ENCODE assay signal across 1 cellular context in genomic region chr1:1777950-1778826, GRCh38.
A peak's percentile ranks its signal among the peaks of the same experiment; 100 is the strongest.
TF ChIP-seq lines count a peak whose summit lies in the region.

TSS of gene NADK (minus strand) at chr1:1778470. CDS start at chr1:1765406, 13,064 bp downstream.

TF ChIP-seq in HepG2, 621 proteins besides CTCF, POLR2A, EP300 and RAD21 (continued from another document and continues in another):
- no peak for TF ChIP-seq ZNF253 (CRISPR knock-in tag; IDR thresholded peaks at IDR 0.05; ENCODE audit: borderline replicate concordance)
- no peak for TF ChIP-seq KLF9 (CRISPR knock-in tag; IDR thresholded peaks at IDR 0.05; ENCODE audit: low read depth)
- TF ChIP-seq ZNF33B (CRISPR knock-in tag; IDR thresholded peaks at IDR 0.05), result no peak
- TF ChIP-seq ZNF766 (CRISPR knock-in tag; IDR thresholded peaks at IDR 0.05; ENCODE audit: borderline replicate concordance), result no peak; the same call in 1 of the 2 replicates
- no peak for TF ChIP-seq CEBPG (CRISPR knock-in tag; IDR thresholded peaks at IDR 0.05)
- TF ChIP-seq ZFP37 (CRISPR knock-in tag; IDR thresholded peaks at IDR 0.05; ENCODE audit: borderline replicate concordance), result no peak
- TF ChIP-seq ZNF543 (CRISPR knock-in tag; IDR thresholded peaks at IDR 0.05), result peak; percentile 58; the same call in 1 of the 2 replicates
- 0 out of 2 replicates have a peak, but pooled peaks have one; percentile 14 for TF ChIP-seq ZNF276 (CRISPR knock-in tag; IDR thresholded peaks at IDR 0.05; ENCODE audit: low read depth)
- no peak for TF ChIP-seq MAFG (CRISPR knock-in tag; IDR thresholded peaks at IDR 0.05)
- 0 out of 2 replicates have a peak, but pooled peaks have one; percentile 34 for TF ChIP-seq MEIS1 (CRISPR knock-in tag; IDR thresholded peaks at IDR 0.05; ENCODE audit: borderline replicate concordance)
- TF ChIP-seq FOXA1 (IDR thresholded peaks at IDR 0.05), result no peak
- no peak for TF ChIP-seq FOXA1 (CRISPR knock-in tag; IDR thresholded peaks at IDR 0.05)
- no peak for TF ChIP-seq LCORL (IDR thresholded peaks at IDR 0.05)
- TF ChIP-seq LCORL (CRISPR knock-in tag; IDR thresholded peaks at IDR 0.05), result no peak
- TF ChIP-seq ZNF503 (CRISPR knock-in tag; IDR thresholded peaks at IDR 0.05), result 0 out of 2 replicates have a peak, but pooled peaks have one; percentile 22
- TF ChIP-seq MAF1 (CRISPR knock-in tag; IDR thresholded peaks at IDR 0.05; ENCODE audit: borderline replicate concordance), result no peak
- peak; percentile 62; the same call in 1 of the 2 replicates for TF ChIP-seq HIVEP1 (CRISPR knock-in tag; IDR thresholded peaks at IDR 0.05)
- TF ChIP-seq KDM5A (IDR thresholded peaks at IDR 0.05; ENCODE audit: borderline replicate concordance, low read length), result no peak
- peak; percentile 60; the same call in 1 of the 2 replicates for TF ChIP-seq NR0B2 (CRISPR knock-in tag; IDR thresholded peaks at IDR 0.05)
- 0 out of 2 replicates have a peak, but pooled peaks have one; percentile 55 for TF ChIP-seq NKX3-1 (CRISPR knock-in tag; IDR thresholded peaks at IDR 0.05)
- TF ChIP-seq NRL (CRISPR knock-in tag; IDR thresholded peaks at IDR 0.05; ENCODE audit: borderline replicate concordance), result no peak
- TF ChIP-seq SIX4 (CRISPR knock-in tag; IDR thresholded peaks at IDR 0.05), result no peak
- TF ChIP-seq XBP1 (CRISPR knock-in tag; IDR thresholded peaks at IDR 0.05), result no peak; the same call in 1 of the 2 replicates
- TF ChIP-seq BRD4 (CRISPR knock-in tag; IDR thresholded peaks at IDR 0.05), result peak; percentile 50; the same call in 1 of the 2 replicates
- no peak for TF ChIP-seq ZNF619 (CRISPR knock-in tag; IDR thresholded peaks at IDR 0.05)
- no peak for TF ChIP-seq ZNF235 (CRISPR knock-in tag; IDR thresholded peaks at IDR 0.05; ENCODE audit: borderline replicate concordance)
- TF ChIP-seq RBM39 (IDR thresholded peaks at IDR 0.05; ENCODE audit: low read depth, low read length, poor library complexity, severe bottlenecking), result no peak
- TF ChIP-seq, protein P1, sequence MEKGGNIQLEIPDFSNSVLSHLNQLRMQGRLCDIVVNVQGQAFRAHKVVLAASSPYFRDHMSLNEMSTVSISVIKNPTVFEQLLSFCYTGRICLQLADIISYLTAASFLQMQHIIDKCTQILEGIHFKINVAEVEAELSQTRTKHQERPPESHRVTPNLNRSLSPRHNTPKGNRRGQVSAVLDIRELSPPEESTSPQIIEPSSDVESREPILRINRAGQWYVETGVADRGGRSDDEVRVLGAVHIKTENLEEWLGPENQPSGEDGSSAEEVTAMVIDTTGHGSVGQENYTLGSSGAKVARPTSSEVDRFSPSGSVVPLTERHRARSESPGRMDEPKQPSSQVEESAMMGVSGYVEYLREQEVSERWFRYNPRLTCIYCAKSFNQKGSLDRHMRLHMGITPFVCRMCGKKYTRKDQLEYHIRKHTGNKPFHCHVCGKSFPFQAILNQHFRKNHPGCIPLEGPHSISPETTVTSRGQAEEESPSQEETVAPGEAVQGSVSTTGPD (CRISPR knock-in tag; IDR thresholded peaks at IDR 0.05), result no peak
- 0 out of 2 replicates have a peak, but pooled peaks have one; percentile 16 for TF ChIP-seq NR2C2 (CRISPR knock-in tag; IDR thresholded peaks at IDR 0.05; ENCODE audit: borderline replicate concordance)
- TF ChIP-seq HMGXB3 (CRISPR knock-in tag; IDR thresholded peaks at IDR 0.05; ENCODE audit: borderline replicate concordance), result no peak
- TF ChIP-seq CBFB (CRISPR knock-in tag; IDR thresholded peaks at IDR 0.05), result no peak
- TF ChIP-seq ZBTB7A (CRISPR knock-in tag; IDR thresholded peaks at IDR 0.05), result no peak
- no peak for TF ChIP-seq RXRA (CRISPR knock-in tag; IDR thresholded peaks at IDR 0.05)
- TF ChIP-seq CBX5 (CRISPR knock-in tag; IDR thresholded peaks at IDR 0.05; ENCODE audit: borderline replicate concordance), result no peak
- peak; percentile 22 for TF ChIP-seq ZNF687 (CRISPR knock-in tag; IDR thresholded peaks at IDR 0.05)
- TF ChIP-seq AHR (CRISPR knock-in tag; IDR thresholded peaks at IDR 0.05), result peak; percentile 52; the same call in 1 of the 2 replicates
- TF ChIP-seq KMT2B (CRISPR knock-in tag; IDR thresholded peaks at IDR 0.05), result no peak
- TF ChIP-seq NR2F6 (IDR thresholded peaks at IDR 0.05), result no peak
- no peak for TF ChIP-seq NR2F6 (CRISPR knock-in tag; IDR thresholded peaks at IDR 0.05)
- no peak for TF ChIP-seq ZMYM3 (CRISPR knock-in tag; IDR thresholded peaks at IDR 0.05)
- no peak for TF ChIP-seq ZNF773 (CRISPR knock-in tag; IDR thresholded peaks at IDR 0.05; ENCODE audit: borderline replicate concordance)
- peak; percentile 12 for TF ChIP-seq XRCC5 (optimal IDR thresholded peaks at IDR 0.05; ENCODE audit: low read length)
- TF ChIP-seq ZNF431 (CRISPR knock-in tag; IDR thresholded peaks at IDR 0.05; ENCODE audit: borderline replicate concordance, low read depth), result peak; percentile 57; the same call in 1 of the 2 replicates
- TF ChIP-seq, protein P2, sequence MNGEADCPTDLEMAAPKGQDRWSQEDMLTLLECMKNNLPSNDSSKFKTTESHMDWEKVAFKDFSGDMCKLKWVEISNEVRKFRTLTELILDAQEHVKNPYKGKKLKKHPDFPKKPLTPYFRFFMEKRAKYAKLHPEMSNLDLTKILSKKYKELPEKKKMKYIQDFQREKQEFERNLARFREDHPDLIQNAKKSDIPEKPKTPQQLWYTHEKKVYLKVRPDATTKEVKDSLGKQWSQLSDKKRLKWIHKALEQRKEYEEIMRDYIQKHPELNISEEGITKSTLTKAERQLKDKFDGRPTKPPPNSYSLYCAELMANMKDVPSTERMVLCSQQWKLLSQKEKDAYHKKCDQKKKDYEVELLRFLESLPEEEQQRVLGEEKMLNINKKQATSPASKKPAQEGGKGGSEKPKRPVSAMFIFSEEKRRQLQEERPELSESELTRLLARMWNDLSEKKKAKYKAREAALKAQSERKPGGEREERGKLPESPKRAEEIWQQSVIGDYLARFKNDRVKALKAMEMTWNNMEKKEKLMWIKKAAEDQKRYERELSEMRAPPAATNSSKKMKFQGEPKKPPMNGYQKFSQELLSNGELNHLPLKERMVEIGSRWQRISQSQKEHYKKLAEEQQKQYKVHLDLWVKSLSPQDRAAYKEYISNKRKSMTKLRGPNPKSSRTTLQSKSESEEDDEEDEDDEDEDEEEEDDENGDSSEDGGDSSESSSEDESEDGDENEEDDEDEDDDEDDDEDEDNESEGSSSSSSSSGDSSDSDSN (CRISPR knock-in tag; IDR thresholded peaks at IDR 0.05), result peak; percentile 87
- TF ChIP-seq MAZ (IDR thresholded peaks at IDR 0.05; ENCODE audit: borderline replicate concordance, low read depth, low read length), result no peak
- peak; percentile 43; the same call in 1 of the 2 replicates for TF ChIP-seq MAZ (CRISPR knock-in tag; IDR thresholded peaks at IDR 0.05; ENCODE audit: low read depth)
- peak; percentile 48; the same call in 1 of the 2 replicates for TF ChIP-seq ZNF768 (CRISPR knock-in tag; IDR thresholded peaks at IDR 0.05)
- 0 out of 2 replicates have a peak, but pooled peaks have one; percentile 4 for TF ChIP-seq ZNF629 (CRISPR knock-in tag; conservative IDR thresholded peaks at IDR 0.05)
- peak; percentile 31 for TF ChIP-seq TAF1 (CRISPR knock-in tag; IDR thresholded peaks at IDR 0.05)
- TF ChIP-seq, protein P3, sequence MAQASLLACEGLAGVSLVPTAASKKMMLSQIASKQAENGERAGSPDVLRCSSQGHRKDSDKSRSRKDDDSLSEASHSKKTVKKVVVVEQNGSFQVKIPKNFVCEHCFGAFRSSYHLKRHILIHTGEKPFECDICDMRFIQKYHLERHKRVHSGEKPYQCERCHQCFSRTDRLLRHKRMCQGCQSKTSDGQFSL (CRISPR knock-in tag; IDR thresholded peaks at IDR 0.05), result peak; percentile 44; the same call in 1 of the 2 replicates
- TF ChIP-seq ETS1 (CRISPR knock-in tag; IDR thresholded peaks at IDR 0.05), result peak; percentile 21; the same call in 1 of the 2 replicates
